8 cellular contexts compared by ENCODE assay signal in the genomic region with DNA sequence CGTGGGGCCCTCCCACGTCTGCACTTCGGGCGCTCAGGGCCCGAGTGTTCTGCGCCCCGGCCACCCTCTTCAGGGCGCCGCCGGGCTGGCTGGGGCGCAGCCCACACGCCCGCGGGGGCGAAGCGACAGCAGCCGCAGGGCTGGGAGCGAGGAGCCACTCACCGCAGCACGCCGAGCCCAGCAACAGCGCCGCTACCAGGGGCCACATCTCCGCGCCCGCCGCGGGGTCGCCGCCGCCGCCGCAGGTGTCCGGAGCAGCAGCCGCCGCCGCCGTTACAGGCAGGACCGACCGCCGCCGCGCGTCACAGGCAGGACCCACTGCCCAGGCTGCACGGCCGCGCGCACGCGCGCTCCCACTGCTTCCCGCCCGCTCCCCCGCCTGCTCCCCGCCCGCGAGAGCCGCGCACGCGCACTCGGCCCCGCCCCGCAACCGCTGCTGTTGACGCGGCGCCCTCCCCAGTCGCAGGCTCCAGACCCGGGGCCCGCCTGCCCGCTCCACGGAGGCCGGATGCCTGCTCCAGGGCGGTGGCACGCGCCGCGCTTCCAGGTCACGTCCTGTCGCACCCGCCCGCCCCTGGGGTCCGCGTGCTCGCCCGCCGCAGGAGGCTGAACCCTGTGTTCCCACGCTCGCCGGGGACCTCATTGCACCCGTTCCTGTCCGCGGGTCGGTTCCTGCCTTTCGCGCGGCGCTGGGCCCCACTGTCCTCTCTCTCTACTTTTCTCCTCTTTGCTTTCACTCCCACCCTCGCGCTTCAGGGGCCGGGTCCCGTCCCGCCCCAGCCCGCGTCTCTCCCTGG. TPM values are rescaled to one million over a fixed set of nuclear protein-coding genes. Genes with fewer than 3 reads are reported as not detected.
DNase-seq lines count a peak whose midpoint lies in the region; ATAC-seq lines count a peak whose summit lies in the region.

A gene (minus strand): TSS at position 331 of the 797 bp plus-strand sequence. CDS start 123 bp downstream, at position 208.

- H3K27me3 Mint-ChIP-seq in naive B cell = no peaks in the 10 kb centered on the region

- H3K36me3 Mint-ChIP-seq in naive B cell = peaks cover 0 to 14% of the 10 kb centered on the region in 2 donors
- peaks cover 24% of the 10 kb centered on the region for H3K36me3 Mint-ChIP-seq in stimulated activated effector memory CD8-positive, alpha-beta T cell treated with anti-CD3 and anti-CD28 coated beads, Interleukin-12 subunit alpha, Interleukin-12 subunit beta, amount 100 ng/mL, for 72 hours

- peak within 1 kb of the TSS; percentile 99 to 100 (median 99) for H3K27ac Mint-ChIP-seq in naive B cell
- peak within 1 kb of the TSS; percentile 96 for H3K27ac Mint-ChIP-seq in stimulated activated effector memory CD8-positive, alpha-beta T cell treated with anti-CD3 and anti-CD28 coated beads, Interleukin-12 subunit alpha, Interleukin-12 subunit beta, amount 100 ng/mL, for 72 hours

- peak; percentile 76 for ATAC-seq in GM21825 (IDR thresholded peaks at IDR 0.05; ENCODE audit: unreplicated experiment)
- peak; percentile 71 for ATAC-seq in naive B cell (ENCODE audit: low read depth in 2 of 2)
- peak; percentile 81 for ATAC-seq in stimulated activated effector memory CD8-positive, alpha-beta T cell treated with anti-CD3 and anti-CD28 coated beads, Interleukin-12 subunit alpha, Interleukin-12 subunit beta, amount 100 ng/mL, for 72 hours

- peak; percentile 51 for DNase-seq in DMS79 (lab: John Stamatoyannopoulos, UW)
- peak; percentile 68 to 72 for DNase-seq in Kasumi-1 (lab: John Stamatoyannopoulos, UW)
- DNase-seq in RPMI7951 (ENCODE audit: low read depth) = peak; percentile 90
- DNase-seq in activated T-helper 1 cell treated with anti-CD3 and anti-CD28 coated beads, Interleukin-2, amount 50 U/mL, for 16 hours (ENCODE audit: low read depth in 1 of 2, low spot score in 1 of 2) = peak; percentile 95 to 97
- peak; percentile 90 for DNase-seq in fibroblast of gingiva (ENCODE audit: low read depth)
- DNase-seq in naive B cell = peak; percentile 97
- peak; percentile 93 to 96 for DNase-seq in stimulated activated effector memory CD8-positive, alpha-beta T cell treated with anti-CD3 and anti-CD28 coated beads, Interleukin-12 subunit alpha, Interleukin-12 subunit beta, amount 100 ng/mL, for 72 hours (ENCODE audit: low spot score in 2 of 2)

- H3K4me3 Mint-ChIP-seq in naive B cell = peak within 1 kb of the TSS in 7 of 8 donors; percentile 93 to 100 (median 99)
- no peak within 1 kb of the TSS for H3K4me3 Mint-ChIP-seq in stimulated activated effector memory CD8-positive, alpha-beta T cell treated with anti-CD3 and anti-CD28 coated beads, Interleukin-12 subunit alpha, Interleukin-12 subunit beta, amount 100 ng/mL, for 72 hours

- H3K9me3 Mint-ChIP-seq in naive B cell = peaks cover 0 to 4% (median 0%) of the 10 kb centered on the region in 7 donors
- H3K9me3 Mint-ChIP-seq in stimulated activated effector memory CD8-positive, alpha-beta T cell treated with anti-CD3 and anti-CD28 coated beads, Interleukin-12 subunit alpha, Interleukin-12 subunit beta, amount 100 ng/mL, for 72 hours = peaks cover 4% of the 10 kb centered on the region

- H3K4me1 Mint-ChIP-seq in naive B cell = peaks cover 23 to 36% (median 27%) of the 10 kb centered on the region in 3 donors
- peaks cover 31% of the 10 kb centered on the region for H3K4me1 Mint-ChIP-seq in stimulated activated effector memory CD8-positive, alpha-beta T cell treated with anti-CD3 and anti-CD28 coated beads, Interleukin-12 subunit alpha, Interleukin-12 subunit beta, amount 100 ng/mL, for 72 hours

RNA-seq across cellular contexts. Expression of the gene that starts here (rescaled TPM):
- 93.7 and 111 TPM in 2 replicates for total RNA-seq in RPMI7951 (2014; rRNA removed; shearing (Covaris generic))
- 100 to 1,000 TPM; 219 to 439 (median 284) TPM for polyA plus RNA-seq in naive B cell (ENCODE audit: low read depth in 6 of 6)

Comparison
In these comparisons a context has a peak if more than half of its experiments do, and no peak if none do; other contexts are left out.
1. Peak in every context shown above with its lines: DNase-seq and ATAC-seq.